ENCODE assay signal across 15 cellular contexts in genomic region chr2:237665713-237666143, GRCh38. TPM values are rescaled to one million over a fixed set of nuclear protein-coding genes. Genes with fewer than 3 reads are reported as not detected.
A peak's percentile ranks its signal among the peaks of the same experiment; 100 is the strongest.
DNase-seq lines count a peak whose midpoint lies in the region; ATAC-seq, FAIRE-seq and TF ChIP-seq lines count a peak whose summit lies in the region.
"Had no signal": no experiment of that assay in that cellular context is flagged by ENCODE, and none has a peak within 500 bp of the region (broad histone marks: within the 10 kb centered on the region; RNA-seq: fewer than 3 reads in every experiment).

No MANE protein-coding gene starts in this region.

- no peak overlapping the region for H3K9ac ChIP-seq in HepG2 (ENCODE audit: insufficient read depth, low read depth, low read length)

- no peaks in the 10 kb centered on the region for H3K9me3 ChIP-seq in HepG2 (ENCODE audit: low read length)
- H3K9me3 ChIP-seq in right lobe of liver = no peaks in the 10 kb centered on the region
- H3K9me3 ChIP-seq in right cardiac atrium (ENCODE audit: control insufficient read depth, low read length) = no peaks in the 10 kb centered on the region
- H3K9me3 ChIP-seq: ascending aorta, mucosa of descending colon, thoracic aorta had no signal

- TF ChIP-seq CTCF in HepG2 (CRISPR knock-in tag; IDR thresholded peaks at IDR 0.05) (peak; percentile 45), right lobe of liver (IDR thresholded peaks at IDR 0.05) (no peak)

- in situ Hi-C loops in HepG2 (cut with HindIII; ENCODE audit: extremely low pct_ligation_motif_present, low pct_unique_long_range_greater_than_20kb) (no loop called here), SK-MEL-5 (cut with HindIII; ENCODE audit: low pct_unique_long_range_greater_than_20kb, low sequenced_read_pairs) (no loop called here)

- H3K36me3 ChIP-seq in HepG2 (replicated peaks in 1 of 2; ENCODE audit: control insufficient read depth in 1 of 2, insufficient read depth in 2 of 2, low read length in 2 of 2) (no peaks in the 10 kb centered on the region), right lobe of liver (no peaks in the 10 kb centered on the region)
- H3K36me3 ChIP-seq: thoracic aorta had no signal

- TF ChIP-seq POLR2A in HepG2 (IDR thresholded peaks at IDR 0.05; ENCODE audit: insufficient read depth in 1 of 2, low read depth in 2 of 2, low read length in 2 of 2) (no peak), right lobe of liver (IDR thresholded peaks at IDR 0.05) (no peak)

- no peaks in the 10 kb centered on the region for H4K20me1 ChIP-seq in HepG2 (ENCODE audit: insufficient read depth, low read length)

- no peaks in the 10 kb centered on the region for H3K27me3 ChIP-seq in HepG2 (ENCODE audit: control insufficient read depth in 1 of 2, insufficient read depth in 2 of 2, low read length in 2 of 2)
- no peaks in the 10 kb centered on the region for H3K27me3 ChIP-seq in right lobe of liver
- no peaks in the 10 kb centered on the region for H3K27me3 ChIP-seq in right cardiac atrium (ENCODE audit: control insufficient read depth, insufficient read depth)
- H3K27me3 ChIP-seq: ascending aorta had no signal

- peak overlapping the region; percentile 22; the same call in 1 of the 2 replicates for H3K4me2 ChIP-seq in HepG2 (ENCODE audit: low read depth, low read length)

- H3K27ac ChIP-seq in HepG2 (ENCODE audit: extremely low read length, insufficient read depth, low read length) (no peak overlapping the region), right lobe of liver (no peak overlapping the region), right cardiac atrium (ENCODE audit: low read length) (no peak overlapping the region)
- H3K27ac ChIP-seq: thoracic aorta had no signal

- ATAC-seq in HepG2 = peak; percentile 46
- no peak for ATAC-seq in right lobe of liver
- ATAC-seq in right cardiac atrium = no peak
- ATAC-seq in GM18519 (IDR thresholded peaks at IDR 0.05; ENCODE audit: low FRiP score, unreplicated experiment) = no peak
- ATAC-seq: mucosa of descending colon had no signal

- peaks cover 62% of the 10 kb centered on the region for H3K4me1 ChIP-seq in HepG2 (ENCODE audit: insufficient read depth, low read length)
- peaks cover 0 to 25% (median 8%) of the 10 kb centered on the region in 4 donors for H3K4me1 ChIP-seq in right lobe of liver
- H3K4me1 ChIP-seq in right cardiac atrium (ENCODE audit: control insufficient read depth, insufficient read depth, low read length) = peaks cover 9% of the 10 kb centered on the region

- WGBS in HepG2 (ENCODE audit: low lambda C conversion rate) = 17% methylated on average over 7 of the region's 7 CpGs
- WGBS in right lobe of liver (ENCODE audit: insufficient coverage, low coverage, low lambda C conversion rate, missing lambda C conversion rate) = 10% methylated on average over 3 of the region's 7 CpGs
- WGBS in right cardiac atrium = 79% methylated on average over 7 of the region's 7 CpGs

- TF ChIP-seq EP300 in HepG2 (IDR thresholded peaks at IDR 0.05; ENCODE audit: low read depth in 2 of 2, low read length in 2 of 2) (no peak), HepG2 (CRISPR knock-in tag; IDR thresholded peaks at IDR 0.05; ENCODE audit: borderline replicate concordance) (no peak)

- CTCF ChIA-PET in HepG2 (lab: Yijun Ruan, JAX; ENCODE audit: low intra/inter-chr PET ratio, low total read pairs) = no interaction called here

- FAIRE-seq in HepG2 (lab: Jason Lieb, UNC) (peak; percentile 28), RCC 7860 (lab: Jason Lieb, UNC) (no peak)

- POLR2A ChIA-PET in HepG2 (lab: Yijun Ruan, JAX) = no interaction called here

- TF ChIP-seq RAD21 in HepG2 (CRISPR knock-in tag; IDR thresholded peaks at IDR 0.05) = no peak

- DNase-seq in HepG2 (ENCODE audit: low spot score) = peak; percentile 33
- no peak for DNase-seq in right lobe of liver
- DNase-seq in SK-MEL-5 (ENCODE audit: low read depth, low spot score) = peak; percentile 10
- DNase-seq in kidney tubule cell (ENCODE audit: low spot score) = peak; percentile 65
- DNase-seq in RCC 7860 (ENCODE audit: low spot score) = no peak
- no peak for DNase-seq in right cardiac atrium
- DNase-seq in mesenteric fat pad (ENCODE audit: low spot score) = no peak
- DNase-seq: activated CD8-positive, alpha-beta memory T cell treated with anti-CD3 and anti-CD28 coated beads for 24 hours; activated effector memory CD4-positive, alpha-beta T cell treated with anti-CD3 and anti-CD28 coated beads, Interleukin-2, amount 50 U/mL, for 16 hours; mucosa of descending colon; NCI-H1436; posterior cingulate gyrus had no signal

- H3K4me3 ChIP-seq in HepG2 (replicated peaks in 1 of 3; ENCODE audit: insufficient read depth in 1 of 3, low read depth in 2 of 3, low read length in 3 of 3) (no peak overlapping the region), right lobe of liver (no peak overlapping the region), right cardiac atrium (ENCODE audit: low read length) (no peak overlapping the region)
- H3K4me3 ChIP-seq: ascending aorta, mucosa of descending colon, thoracic aorta had no signal

- BruUV-seq in HepG2 (replicated peaks; lab: Mats Ljungman, UMichigan) = no TSS peak

- no peak overlapping the region for H2AFZ ChIP-seq in HepG2 (ENCODE audit: low read length)

- intact Hi-C loops in HepG2 (cut with micrococcal nuclease; ENCODE audit: unreplicated experiment) (no loop called here), right lobe of liver (cut with DNase I) (no loop called here), right cardiac atrium (cut with DNase I) (no loop called here)

- H3K79me2 ChIP-seq in HepG2 (ENCODE audit: insufficient read depth, low read length) = no peaks in the 10 kb centered on the region

TF ChIP-seq in HepG2, 621 proteins besides CTCF, POLR2A, EP300 and RAD21 (continues in another document):
- TF ChIP-seq PITX1 (CRISPR knock-in tag; IDR thresholded peaks at IDR 0.05) (peak; percentile 37; the same call in 1 of the 2 replicates), ZNF687 (CRISPR knock-in tag; IDR thresholded peaks at IDR 0.05) (peak; percentile 66), SAP130 (CRISPR knock-in tag; IDR thresholded peaks at IDR 0.05; ENCODE audit: low read depth) (peak; percentile 41; the same call in 1 of the 2 replicates)

RNA-seq across cellular contexts. Expression of gene LRRFIP1, which starts 38.3 kb away (rescaled TPM):
- total RNA-seq in HepG2 (2016; rRNA removed; fragmentation: Illumina TruSeq; extraction: Trizol) (15.9 and 22.0 TPM in 2 replicates), right lobe of liver (10 to 100 TPM; 29.4 to 56.3 (median 49.7) TPM), right cardiac atrium (100 to 1,000 TPM in 1 of 4 donors, 10 to 100 TPM in 3; 85.6 to 106 (median 87.8) TPM), mesenteric fat pad (144 TPM)
- total RNA-seq in HepG2 (2016; cell fraction: cytosol; rRNA removed; fragmentation: Illumina TruSeq; extraction: Trizol; ENCODE audit: low read depth) = 11.0 and 11.2 TPM in 2 replicates
- total RNA-seq in HepG2 (2016; cell fraction: insoluble cytoplasmic fraction; rRNA removed; fragmentation: Illumina TruSeq; extraction: Trizol) = 15.6 and 24.6 TPM in 2 replicates
- total RNA-seq in HepG2 (2016; cell fraction: membrane; rRNA removed; fragmentation: Illumina TruSeq; extraction: Trizol) = 18.1 and 18.4 TPM in 2 replicates
- 31.0 and 33.7 TPM in 2 replicates for total RNA-seq in HepG2 (2016; cell fraction: nucleus; rRNA removed; fragmentation: Illumina TruSeq; extraction: Trizol)
- polyA plus RNA-seq in HepG2 (2011; rRNA removed) (31.2 and 40.5 TPM in 2 replicates), right cardiac atrium (61.9 TPM)
- 19.8 and 25.0 TPM in 2 replicates for polyA plus RNA-seq in HepG2 (2011; cell fraction: cytosol; rRNA removed)
- 43.1 TPM in 2 replicates for polyA plus RNA-seq in HepG2 (2011; cell fraction: nucleus; rRNA removed)
- 48.6 and 68.2 TPM in 2 replicates for polyA plus RNA-seq in HepG2 (2012)
- 5.6 and 6.5 TPM in 2 replicates for polyA plus RNA-seq in HepG2 (2016; cell fraction: cytosol; fragmentation: Illumina TruSeq; extraction: Trizol; ENCODE audit: low read depth)
- 43.3 and 43.5 TPM in 2 replicates for polyA plus RNA-seq in HepG2 (2016; cell fraction: insoluble cytoplasmic fraction; fragmentation: Illumina TruSeq; extraction: Trizol; ENCODE audit: low read depth)
- polyA plus RNA-seq in HepG2 (2016; cell fraction: membrane; fragmentation: Illumina TruSeq; extraction: Trizol; ENCODE audit: low read depth) = 10.6 and 13.6 TPM in 2 replicates
- polyA plus RNA-seq in HepG2 (2016; cell fraction: nucleus; fragmentation: Illumina TruSeq; extraction: Trizol; ENCODE audit: insufficient read depth, low read depth) = 55.6 and 61.1 TPM in 2 replicates
- polyA minus RNA-seq in HepG2 (2011; rRNA and poly(A)+ RNA removed; ENCODE audit: low replicate concordance) = 26.4 and 35.1 TPM in 2 replicates
- polyA minus RNA-seq in HepG2 (2011; cell fraction: cytosol; rRNA and poly(A)+ RNA removed) = 26.2 and 26.7 TPM in 2 replicates
- 97.5 and 100 TPM in 2 replicates for polyA minus RNA-seq in HepG2 (2011; cell fraction: nucleus; rRNA and poly(A)+ RNA removed)
- total RNA-seq in SK-MEL-5 (2014; rRNA removed; shearing (Covaris generic)) = 38.1 and 47.3 TPM in 2 replicates
- polyA plus RNA-seq in SK-MEL-5 (2015; cell fraction: cytosol; rRNA removed) = 27.7 and 33.9 TPM in 2 replicates
- polyA plus RNA-seq in SK-MEL-5 (2015; cell fraction: nucleus; rRNA removed) = 30.4 and 49.5 TPM in 2 replicates

Comparison
In these comparisons a context has a peak if more than half of its experiments do, and no peak if none do; other contexts are left out.
1. DNase-seq: peak in HepG2 (single experiment), SK-MEL-5 (single experiment) and kidney tubule cell (single experiment); none in right lobe of liver (0 of 3), RCC 7860 (single experiment), right cardiac atrium (0 of 3) and mesenteric fat pad (single experiment).